In the genomic region with DNA sequence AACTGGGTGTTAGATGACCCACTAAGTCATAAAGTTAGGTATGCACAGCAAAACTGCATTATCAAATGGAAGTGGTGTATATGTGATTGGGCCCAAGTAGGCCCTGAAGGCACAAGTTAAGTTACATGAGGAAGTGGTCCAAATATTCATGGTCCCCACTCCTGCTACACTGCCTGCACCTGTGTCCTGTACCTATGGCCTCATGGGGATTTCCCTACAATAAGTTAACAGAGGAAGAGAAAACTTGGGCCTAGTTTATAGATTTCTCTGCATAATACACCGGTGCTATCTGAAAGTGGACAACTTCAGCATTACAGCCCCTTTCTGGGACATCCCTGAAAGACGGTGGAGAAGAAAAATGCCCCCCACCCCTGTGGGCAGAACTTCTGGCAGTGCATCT, we compare ENCODE assay signal across 23 cellular contexts. TPM values are rescaled to one million over a fixed set of nuclear protein-coding genes. Genes with fewer than 3 reads are reported as not detected.
"Had no signal": no experiment of that assay in that cellular context is flagged by ENCODE, and none has a peak within 500 bp of the region (broad histone marks: within the 10 kb centered on the region; RNA-seq: fewer than 3 reads in every experiment).

No MANE protein-coding gene starts in this region.

- H3K4me1 ChIP-seq: parathyroid adenoma, right lobe of liver, suprapubic skin had no signal

- H2AFZ ChIP-seq: hepatocyte, parathyroid adenoma had no signal

- H3K79me2 ChIP-seq: hepatocyte, parathyroid adenoma had no signal

- H3K4me2 ChIP-seq: hepatocyte had no signal

- H3K36me3 ChIP-seq: cardiac muscle cell, neutrophil, right lobe of liver, suprapubic skin had no signal

- H3K9me3 ChIP-seq: neutrophil, right lobe of liver, suprapubic skin had no signal

- DNase-seq: activated CD4-positive, alpha-beta memory T cell treated with anti-CD3 and anti-CD28 coated beads, Interleukin-2, amount 10 ng/mL, durations not matched to agents 7 days and 5 days; activated CD4-positive, alpha-beta T cell treated with anti-CD3 and anti-CD28 coated beads for 48 hours; activated CD4-positive, CD25-positive, alpha-beta regulatory T cell; activated naive CD4-positive, alpha-beta T cell; activated naive CD8-positive, alpha-beta T cell treated with anti-CD3 and anti-CD28 coated beads for 36 hours; activated T-cell treated with anti-CD3 and anti-CD28 coated beads, Interleukin-2, amount 50 U/mL, for 1 hour; amygdala; dermis blood vessel endothelial cell; effector memory CD8-positive, alpha-beta T cell; natural killer cell; right lobe of liver; stimulated activated CD4-positive, alpha-beta T cell treated with anti-CD3 and anti-CD28 coated beads, Interleukin-15, amount 100 ng/mL, for 24 hours; stimulated activated CD4-positive, alpha-beta T cell treated with anti-CD3 and anti-CD28 coated beads, Interleukin-2, amount 100 ng/mL, for 48 hours; stimulated activated naive CD8-positive, alpha-beta T cell treated with anti-CD3 and anti-CD28 coated beads, Interleukin-15, amount 100 ng/mL, for 72 hours had no signal

- H3K9ac ChIP-seq: parathyroid adenoma had no signal

- H3K27me3 ChIP-seq: cardiac muscle cell, hepatocyte, neutrophil, right lobe of liver, suprapubic skin had no signal

- H3K27ac ChIP-seq: cardiac muscle cell, hepatocyte, neutrophil, parathyroid adenoma, right lobe of liver, suprapubic skin had no signal

- H3K9me3 Mint-ChIP-seq: activated CD4-positive, alpha-beta memory T cell treated with anti-CD3 and anti-CD28 coated beads, Interleukin-2, amount 10 ng/mL, durations not matched to agents 7 days and 5 days; activated naive CD8-positive, alpha-beta T cell treated with anti-CD3 and anti-CD28 coated beads for 36 hours; stimulated activated naive CD8-positive, alpha-beta T cell treated with anti-CD3 and anti-CD28 coated beads, Interleukin-15, amount 100 ng/mL, for 72 hours; type B pancreatic cell had no signal

- H3K4me3 Mint-ChIP-seq: activated CD4-positive, alpha-beta memory T cell treated with anti-CD3 and anti-CD28 coated beads, Interleukin-2, amount 10 ng/mL, durations not matched to agents 7 days and 5 days; activated naive CD8-positive, alpha-beta T cell treated with anti-CD3 and anti-CD28 coated beads for 36 hours; activated T-helper 17 cell treated with anti-CD3 and anti-CD28 coated beads, Interleukin-2, amount 50 U/mL, for 72 hours; effector memory CD8-positive, alpha-beta T cell; natural killer cell; stimulated activated naive CD8-positive, alpha-beta T cell treated with anti-CD3 and anti-CD28 coated beads, Interleukin-15, amount 100 ng/mL, for 72 hours; type B pancreatic cell had no signal

- H3K4me1 Mint-ChIP-seq: activated CD4-positive, alpha-beta memory T cell treated with anti-CD3 and anti-CD28 coated beads, Interleukin-2, amount 10 ng/mL, durations not matched to agents 7 days and 5 days; activated naive CD8-positive, alpha-beta T cell treated with anti-CD3 and anti-CD28 coated beads for 36 hours; activated T-helper 17 cell treated with anti-CD3 and anti-CD28 coated beads, Interleukin-2, amount 50 U/mL, for 72 hours; natural killer cell; stimulated activated naive CD8-positive, alpha-beta T cell treated with anti-CD3 and anti-CD28 coated beads, Interleukin-15, amount 100 ng/mL, for 72 hours had no signal

- H3K27me3 Mint-ChIP-seq: activated CD4-positive, alpha-beta memory T cell treated with anti-CD3 and anti-CD28 coated beads, Interleukin-2, amount 10 ng/mL, durations not matched to agents 7 days and 5 days; activated naive CD8-positive, alpha-beta T cell treated with anti-CD3 and anti-CD28 coated beads for 36 hours; activated T-helper 17 cell treated with anti-CD3 and anti-CD28 coated beads, Interleukin-2, amount 50 U/mL, for 72 hours; effector memory CD8-positive, alpha-beta T cell; stimulated activated naive CD8-positive, alpha-beta T cell treated with anti-CD3 and anti-CD28 coated beads, Interleukin-15, amount 100 ng/mL, for 72 hours; type B pancreatic cell had no signal

- H3K36me3 Mint-ChIP-seq: activated naive CD8-positive, alpha-beta T cell treated with anti-CD3 and anti-CD28 coated beads for 36 hours; natural killer cell; type B pancreatic cell had no signal

- H3K4me3 ChIP-seq: cardiac muscle cell, hepatocyte, right lobe of liver, suprapubic skin had no signal

- H3K27ac Mint-ChIP-seq: activated CD4-positive, alpha-beta memory T cell treated with anti-CD3 and anti-CD28 coated beads, Interleukin-2, amount 10 ng/mL, durations not matched to agents 7 days and 5 days; activated naive CD8-positive, alpha-beta T cell treated with anti-CD3 and anti-CD28 coated beads for 36 hours; activated T-helper 17 cell treated with anti-CD3 and anti-CD28 coated beads, Interleukin-2, amount 50 U/mL, for 72 hours; effector memory CD8-positive, alpha-beta T cell; natural killer cell; stimulated activated naive CD8-positive, alpha-beta T cell treated with anti-CD3 and anti-CD28 coated beads, Interleukin-15, amount 100 ng/mL, for 72 hours; type B pancreatic cell had no signal

- ATAC-seq: activated T-helper 17 cell treated with anti-CD3 and anti-CD28 coated beads, Interleukin-2, amount 50 U/mL, for 72 hours; effector memory CD8-positive, alpha-beta T cell; natural killer cell; right lobe of liver; stimulated activated naive CD8-positive, alpha-beta T cell treated with anti-CD3 and anti-CD28 coated beads, Interleukin-15, amount 100 ng/mL, for 72 hours had no signal

RNA-seq across cellular contexts. Expression of a gene that starts 41.5 kb away (rescaled TPM):
- total RNA-seq: activated CD4-positive, alpha-beta memory T cell treated with anti-CD3 and anti-CD28 coated beads, Interleukin-2, amount 10 ng/mL, durations not matched to agents 7 days and 5 days; activated naive CD8-positive, alpha-beta T cell treated with anti-CD3 and anti-CD28 coated beads for 36 hours; activated T-helper 17 cell treated with anti-CD3 and anti-CD28 coated beads, Interleukin-2, amount 50 U/mL, for 72 hours; cardiac muscle cell; dermis blood vessel endothelial cell; liver; mesenteric fat pad; natural killer cell; suprapubic skin had no signal
- polyA plus RNA-seq: cardiac muscle cell, liver had no signal
